Comparison of ENCODE assay signal across 19 cellular contexts in genomic region chr3:31242561-31242960, GRCh38.
DNase-seq lines count a peak whose midpoint lies in the region; ATAC-seq, FAIRE-seq and TF ChIP-seq lines count a peak whose summit lies in the region.
"Had no signal": no experiment of that assay in that cellular context is flagged by ENCODE, and none has a peak within 500 bp of the region (broad histone marks: within the 10 kb centered on the region; RNA-seq: fewer than 3 reads in every experiment).

No MANE protein-coding gene starts in this region.

- H3K36me3 Mint-ChIP-seq in activated CD8-positive, alpha-beta T cell treated with anti-CD3 and anti-CD28 coated beads for 36 hours (ENCODE audit: low read depth) = no peaks in the 10 kb centered on the region
- H3K36me3 Mint-ChIP-seq in activated CD8-positive, alpha-beta T cell treated with anti-CD3 and anti-CD28 coated beads, Interleukin-2, amount 10 ng/mL, durations not matched to agents 7 days and 5 days (ENCODE audit: low read depth) = peaks cover 3% of the 10 kb centered on the region

- H3K9me3 ChIP-seq in Loucy (ENCODE audit: insufficient read depth, low read depth, low read length) = no peaks in the 10 kb centered on the region
- H3K9me3 ChIP-seq in GM12878 (replicated peaks; ENCODE audit: control insufficient read depth, insufficient read depth, low read length) = no peaks in the 10 kb centered on the region
- no peaks in the 10 kb centered on the region for H3K9me3 ChIP-seq in esophagus squamous epithelium
- H3K9me3 ChIP-seq: A549, Caco-2 had no signal

- H3K4me3 ChIP-seq in Loucy (ENCODE audit: low read length, poor library complexity, severe bottlenecking) = no peak overlapping the region
- no peak overlapping the region for H3K4me3 ChIP-seq in GM12878
- no peak overlapping the region for H3K4me3 ChIP-seq in esophagus squamous epithelium
- H3K4me3 ChIP-seq: A549, GM23338 had no signal

- DNase-seq in activated CD8-positive, alpha-beta T cell treated with anti-CD3 and anti-CD28 coated beads for 36 hours = no peak
- no peak for DNase-seq in activated CD8-positive, alpha-beta T cell treated with anti-CD3 and anti-CD28 coated beads, Interleukin-2, amount 10 ng/mL, durations not matched to agents 7 days and 5 days
- no peak for DNase-seq in GM12878 (ENCODE audit: low read depth, low spot score)
- no peak for DNase-seq in esophagus squamous epithelium (lab: John Stamatoyannopoulos, UW)
- no peak for DNase-seq in T-helper 9 cell
- DNase-seq: AML-193; Caco-2; CD4-positive, alpha-beta T cell; HCEC 1CT had no signal

- H3K4me2 ChIP-seq in Loucy (ENCODE audit: low read depth, low read length, poor library complexity, severe bottlenecking) (no peak overlapping the region), GM12878 (ENCODE audit: control insufficient read depth, insufficient read depth) (no peak overlapping the region)
- H3K4me2 ChIP-seq: A549, GM23338 had no signal

- TF ChIP-seq EP300 in GM12878 (IDR thresholded peaks at IDR 0.05; ENCODE audit: borderline replicate concordance in 1 of 2, control insufficient read depth in 1 of 2, low read depth in 2 of 2, low read length in 2 of 2) = no peak

- CTCF ChIA-PET in activated CD8-positive, alpha-beta T cell treated with anti-CD3 and anti-CD28 coated beads for 36 hours (lab: Charles Lee) = interaction anchor here (1.2 kb wide), 2 partner anchors 10 to 11 kb away, joined by 3 to 4 read pairs; no protein-coding TSS in a partner anchor
- CTCF ChIA-PET in activated CD8-positive, alpha-beta T cell treated with anti-CD3 and anti-CD28 coated beads, Interleukin-2, amount 10 ng/mL, durations not matched to agents 7 days and 5 days (lab: Charles Lee) = interaction anchor here (2.3 kb wide), 1 partner anchor 15 kb away, joined by 8 read pairs; no protein-coding TSS in a partner anchor
- CTCF ChIA-PET in GM12878 (lab: Yijun Ruan, JAX) = interaction anchor here (1.1 to 3.4 kb wide), 6 partner anchors 11 to 297 kb away, joined by 3 to 24 read pairs (median 4); no protein-coding TSS in a partner anchor

- H3K79me2 ChIP-seq in Loucy (ENCODE audit: insufficient read depth, low read length) (peaks cover 36% of the 10 kb centered on the region), GM12878 (ENCODE audit: control insufficient read depth, insufficient read depth, low read length) (peaks cover 3% of the 10 kb centered on the region; the same call in 1 of the 2 replicates)

- no peaks in the 10 kb centered on the region for H3K9me2 ChIP-seq in Loucy (replicated peaks; ENCODE audit: low read depth, low read length)

- POLR2A ChIA-PET in activated CD8-positive, alpha-beta T cell treated with anti-CD3 and anti-CD28 coated beads for 36 hours (lab: Charles Lee) = no interaction called here
- POLR2A ChIA-PET in activated CD8-positive, alpha-beta T cell treated with anti-CD3 and anti-CD28 coated beads, Interleukin-2, amount 10 ng/mL, durations not matched to agents 7 days and 5 days (lab: Charles Lee) = interaction anchor here (1.4 kb wide), 1 partner anchor 16 kb away, joined by 4 read pairs; no protein-coding TSS in a partner anchor
- POLR2A ChIA-PET in GM12878 (lab: Charles Lee) = interaction anchor here (1.1 to 5.8 kb wide), 7 partner anchors 9 to 290 kb away, joined by 3 to 109 read pairs (median 9); partner anchors contain the start of gene STT3B

- 30% methylated on average over 2 of the region's 2 CpGs for WGBS in GM12878 (ENCODE audit: insufficient coverage, insufficient replicate concordance, low lambda C conversion rate, missing lambda C conversion rate)
- whole genome bisulfite sequencing in esophagus squamous epithelium, 2 donors = 73 to 84% methylated on average over 2 of the region's 2 CpGs

- no peak for FAIRE-seq in GM12878 (lab: Jason Lieb, UNC)
- FAIRE-seq: A549, D721Med, G401.6, H54 had no signal

- H3K9me3 Mint-ChIP-seq in activated CD8-positive, alpha-beta T cell treated with anti-CD3 and anti-CD28 coated beads for 36 hours = no peaks in the 10 kb centered on the region
- no peaks in the 10 kb centered on the region for H3K9me3 Mint-ChIP-seq in activated CD8-positive, alpha-beta T cell treated with anti-CD3 and anti-CD28 coated beads, Interleukin-2, amount 10 ng/mL, durations not matched to agents 7 days and 5 days (ENCODE audit: insufficient read depth)
- H3K9me3 Mint-ChIP-seq: CD4-positive, alpha-beta T cell; GM23338 had no signal

- H3K27me3 ChIP-seq in Loucy (ENCODE audit: insufficient read depth, low read length, poor library complexity, severe bottlenecking) (no peaks in the 10 kb centered on the region), GM12878 (replicated peaks in 1 of 2; ENCODE audit: control insufficient read depth in 2 of 2, insufficient read depth in 2 of 2, low read length in 1 of 2) (no peaks in the 10 kb centered on the region), esophagus squamous epithelium (no peaks in the 10 kb centered on the region)

- no peak for TF ChIP-seq POLR2A in GM12878 (IDR thresholded peaks at IDR 0.05; ENCODE audit: low read depth, low read length)
- no peak for TF ChIP-seq POLR2A in esophagus squamous epithelium (IDR thresholded peaks at IDR 0.05)

- in situ Hi-C loops in GM12878 (cut with MboI) = loop anchor here (10.0 kb wide), 1 partner anchor 292 kb away; the partner anchor contains the start of gene STT3B

- H3K9ac ChIP-seq in Loucy (ENCODE audit: low read depth, low read length, poor library complexity, severe bottlenecking) (peak overlapping the region; percentile 42), GM12878 (ENCODE audit: control insufficient read depth, insufficient read depth, low read length) (no peak overlapping the region)

- no peaks in the 10 kb centered on the region for H3K27me3 Mint-ChIP-seq in activated CD8-positive, alpha-beta T cell treated with anti-CD3 and anti-CD28 coated beads for 36 hours
- H3K27me3 Mint-ChIP-seq in activated CD8-positive, alpha-beta T cell treated with anti-CD3 and anti-CD28 coated beads, Interleukin-2, amount 10 ng/mL, durations not matched to agents 7 days and 5 days (ENCODE audit: low read depth) = peaks cover 2% of the 10 kb centered on the region
- H3K27me3 Mint-ChIP-seq: CD4-positive, alpha-beta T cell had no signal

- H3K27ac ChIP-seq in GM12878 (ENCODE audit: control insufficient read depth, insufficient read depth) (peak overlapping the region; percentile 82), esophagus squamous epithelium (no peak overlapping the region)
- H3K27ac ChIP-seq: 22Rv1, A549, C4-2B, HL-60 had no signal

- intact Hi-C loops in activated CD8-positive, alpha-beta T cell treated with anti-CD3 and anti-CD28 coated beads for 36 hours (cut with micrococcal nuclease) = no loop called here
- intact Hi-C loops in GM12878 (cut with micrococcal nuclease; ENCODE audit: unreplicated experiment) = loop anchor here (10.0 kb wide), 1 partner anchor 258 kb away; no protein-coding TSS in a partner anchor
- intact Hi-C loops in esophagus squamous epithelium (cut with DNase I) = no loop called here

- peak overlapping the region; percentile 9 for H3K27ac Mint-ChIP-seq in activated CD8-positive, alpha-beta T cell treated with anti-CD3 and anti-CD28 coated beads for 36 hours
- no peak overlapping the region for H3K27ac Mint-ChIP-seq in activated CD8-positive, alpha-beta T cell treated with anti-CD3 and anti-CD28 coated beads, Interleukin-2, amount 10 ng/mL, durations not matched to agents 7 days and 5 days
- H3K27ac Mint-ChIP-seq: CD4-positive, alpha-beta T cell; GM23338 had no signal

- H2AFZ ChIP-seq in Loucy (ENCODE audit: low read length) (no peak overlapping the region), GM12878 (ENCODE audit: control insufficient read depth, low read depth, low read length) (no peak overlapping the region; the same call in 1 of the 2 replicates)
- H2AFZ ChIP-seq: GM23338 had no signal

- SMC1A ChIA-PET in GM12878 (lab: Charles Lee; ENCODE audit: uncharacterized antibody, unreplicated experiment) = interaction anchor here (1.0 to 13.1 kb wide), 19 partner anchors 8 to 294 kb away, joined by 3 to 378 read pairs (median 4); partner anchors contain the start of gene STT3B

- ATAC-seq in activated CD8-positive, alpha-beta T cell treated with anti-CD3 and anti-CD28 coated beads for 36 hours = no peak
- no peak for ATAC-seq in activated CD8-positive, alpha-beta T cell treated with anti-CD3 and anti-CD28 coated beads, Interleukin-2, amount 10 ng/mL, durations not matched to agents 7 days and 5 days
- ATAC-seq in GM12878 = no peak
- no peak for ATAC-seq in GM21528 (IDR thresholded peaks at IDR 0.05; ENCODE audit: low FRiP score, unreplicated experiment)
- ATAC-seq: A549, GM23338 had no signal

- H3K36me3 ChIP-seq in Loucy (ENCODE audit: insufficient read depth, low read length) (no peaks in the 10 kb centered on the region), GM12878 (ENCODE audit: control insufficient read depth in 2 of 2, insufficient read depth in 2 of 2, low read length in 1 of 2) (no peaks in the 10 kb centered on the region), esophagus squamous epithelium (no peaks in the 10 kb centered on the region)

- peaks cover 27% of the 10 kb centered on the region for H3K4me1 Mint-ChIP-seq in activated CD8-positive, alpha-beta T cell treated with anti-CD3 and anti-CD28 coated beads for 36 hours (ENCODE audit: low read depth)
- no peaks in the 10 kb centered on the region for H3K4me1 Mint-ChIP-seq in activated CD8-positive, alpha-beta T cell treated with anti-CD3 and anti-CD28 coated beads, Interleukin-2, amount 10 ng/mL, durations not matched to agents 7 days and 5 days (ENCODE audit: low read depth)

- H3K4me1 ChIP-seq in Loucy (ENCODE audit: insufficient read depth, low read length, poor library complexity, severe bottlenecking) (peaks cover 73% of the 10 kb centered on the region), GM12878 (ENCODE audit: control insufficient read depth, insufficient read depth, low read length) (peaks cover 28% of the 10 kb centered on the region), esophagus squamous epithelium (no peaks in the 10 kb centered on the region)
- H3K4me1 ChIP-seq: A549 had no signal

- no TSS peak for BruUV-seq in GM12878 (replicated peaks; lab: Mats Ljungman, UMichigan)

- RAD21 ChIA-PET in GM12878 (lab: Charles Lee; ENCODE audit: unreplicated experiment) = interaction anchor here (1.5 to 16.3 kb wide), 10 partner anchors 8 to 293 kb away, joined by 3 to 381 read pairs (median 10); partner anchors contain the start of gene STT3B

- TF ChIP-seq CTCF in activated CD8-positive, alpha-beta T cell treated with anti-CD3 and anti-CD28 coated beads for 36 hours (IDR thresholded peaks at IDR 0.05) = no peak
- no peak for TF ChIP-seq CTCF in Loucy (conservative IDR thresholded peaks at IDR 0.05; ENCODE audit: low read length)
- TF ChIP-seq CTCF in GM12878 (IDR thresholded peaks at IDR 0.05 in 2 of 3, conservative IDR thresholded peaks at IDR 0.05 in 1 of 3; ENCODE audit: control insufficient read depth in 2 of 3, extremely low read depth in 1 of 3, insufficient read depth in 1 of 3, low read depth in 3 of 3, low read length in 3 of 3) = no peak
- no peak for TF ChIP-seq CTCF in esophagus squamous epithelium (IDR thresholded peaks at IDR 0.05)

- no peaks in the 10 kb centered on the region for H3F3A ChIP-seq in Loucy (ENCODE audit: low read depth)

- H3K4me3 Mint-ChIP-seq in activated CD8-positive, alpha-beta T cell treated with anti-CD3 and anti-CD28 coated beads for 36 hours = no peak overlapping the region
- H3K4me3 Mint-ChIP-seq in activated CD8-positive, alpha-beta T cell treated with anti-CD3 and anti-CD28 coated beads, Interleukin-2, amount 10 ng/mL, durations not matched to agents 7 days and 5 days = no peak overlapping the region
- H3K4me3 Mint-ChIP-seq: CD4-positive, alpha-beta T cell; GM23338 had no signal

- no peak for TF ChIP-seq RAD21 in GM12878 (IDR thresholded peaks at IDR 0.05; ENCODE audit: insufficient read depth, low read depth, low read length)

- no peaks in the 10 kb centered on the region for H4K20me1 ChIP-seq in Loucy (ENCODE audit: insufficient read depth, low read length, poor library complexity, severe bottlenecking)
- no peaks in the 10 kb centered on the region for H4K20me1 ChIP-seq in GM12878 (ENCODE audit: control insufficient read depth, insufficient read depth)
